Comparison of ENCODE assay signal across 8 cellular contexts in the genomic region with DNA sequence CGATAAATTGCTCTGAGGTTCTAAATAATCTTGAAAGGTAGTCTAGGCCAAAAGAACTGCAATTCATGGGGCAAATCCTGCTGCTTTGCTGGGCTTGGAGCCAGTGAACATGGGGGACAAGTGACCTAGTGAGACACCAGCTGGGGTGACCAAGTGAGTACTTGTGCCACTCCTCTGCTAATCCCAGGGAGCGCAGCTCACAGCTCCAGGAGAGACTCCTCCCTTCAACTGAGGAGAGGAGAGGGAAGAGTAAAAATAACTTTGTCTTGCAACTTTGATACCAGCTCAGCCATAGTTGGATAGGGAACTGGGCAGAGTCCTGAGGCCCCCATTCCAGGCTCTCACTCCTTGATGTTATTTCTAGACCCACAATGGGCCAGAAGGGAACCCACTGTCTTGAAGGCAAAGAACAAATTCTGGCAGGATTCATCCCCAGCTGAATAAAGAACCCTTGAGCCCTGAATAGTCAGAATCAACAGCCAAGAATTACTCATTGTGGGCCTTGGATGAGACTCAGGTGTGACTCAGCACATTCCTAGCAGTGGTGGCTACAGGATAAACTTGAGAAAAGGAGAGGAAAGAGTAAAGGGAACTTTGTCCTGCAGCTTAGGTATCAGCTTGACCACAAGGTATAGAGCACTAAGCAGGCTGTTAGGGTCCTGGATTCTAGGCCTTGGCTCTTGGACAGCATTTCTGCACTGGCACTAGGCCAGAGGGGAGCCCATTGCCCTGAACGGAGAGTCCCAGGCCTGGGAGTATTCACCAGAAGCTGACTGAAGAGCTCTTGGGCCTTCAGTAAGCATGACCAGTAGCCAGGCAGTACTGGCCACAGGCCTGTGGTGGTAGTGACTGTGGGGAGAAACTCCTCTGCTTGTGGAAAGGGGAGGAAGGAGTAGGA.
A peak's percentile ranks its signal among the peaks of the same experiment; 100 is the strongest.
DNase-seq lines count a peak whose midpoint lies in the region; ATAC-seq, FAIRE-seq and TF ChIP-seq lines count a peak whose summit lies in the region.
"Had no signal": no experiment of that assay in that cellular context is flagged by ENCODE, and none has a peak within 500 bp of the region (broad histone marks: within the 10 kb centered on the region; RNA-seq: fewer than 3 reads in every experiment).

No MANE protein-coding gene starts in this region.

- no peak for ATAC-seq in HCT116
- peak; percentile 79 for ATAC-seq in SK-N-SH treated with all-trans-retinoic acid at 6 μM for 48 hours

- H4K20me1 ChIP-seq in HCT116 (ENCODE audit: insufficient read depth) = no peaks in the 10 kb centered on the region

- peak; percentile 96 for FAIRE-seq in urothelium cell line (lab: Jason Lieb, UNC)

- intact Hi-C loops in HCT116 (cut with micrococcal nuclease) = no loop called here

- no peaks in the 10 kb centered on the region for H3K79me2 ChIP-seq in HCT116 (ENCODE audit: insufficient read depth, low read length)

- H3K4me1 ChIP-seq in HCT116 (ENCODE audit: control insufficient read depth in 1 of 2, insufficient read depth in 2 of 2, low read length in 2 of 2) (no peaks in the 10 kb centered on the region), SJCRH30 (no peaks in the 10 kb centered on the region)

- no TSS peak for BruUV-seq in HCT116 (replicated peaks; lab: Mats Ljungman, UMichigan)

- H3K27ac ChIP-seq in HCT116 (ENCODE audit: low read depth, low read length) (no peak overlapping the region), SJCRH30 (no peak overlapping the region)

- H3K9me2 ChIP-seq in HCT116 (ENCODE audit: insufficient read depth) = no peaks in the 10 kb centered on the region

- DNase-seq in HCT116 (ENCODE audit: low read depth, low spot score) (no peak), fibroblast of villous mesenchyme (ENCODE audit: low read depth) (peak; percentile 1), urothelium cell line (ENCODE audit: low spot score) (peak; percentile 81), SJCRH30 (no peak), DMS114 treated with DMSO at 0.1 percent for 48 hours (lab: John Stamatoyannopoulos, UW; ENCODE audit: unreplicated experiment) (no peak)
- DNase-seq in activated naive CD4-positive, alpha-beta T cell treated with anti-CD3 and anti-CD28 coated beads, Interleukin-2, amount 50 U/mL, for 16 hours = no peak
- DNase-seq: NCI-H510A had no signal

- H3K36me3 ChIP-seq in HCT116 (ENCODE audit: control insufficient read depth in 1 of 2, insufficient read depth in 2 of 2, low read length in 2 of 2) (no peaks in the 10 kb centered on the region), SJCRH30 (no peaks in the 10 kb centered on the region)

- H3K9me3 ChIP-seq in HCT116 (ENCODE audit: control insufficient read depth in 1 of 2, insufficient read depth in 1 of 2, low read depth in 1 of 2, low read length in 2 of 2) = peaks cover 5 to 16% of the 10 kb centered on the region in 2 experiments; a peak in 2 of 4 replicates
- H3K9me3 ChIP-seq in SJCRH30 (replicated peaks) = no peaks in the 10 kb centered on the region

- CTCF ChIA-PET in HCT116 (lab: Charles Lee) = no interaction called here

- no peak overlapping the region for H3K4me2 ChIP-seq in HCT116 (ENCODE audit: low read length)

- TF ChIP-seq POLR2A in HCT116 (IDR thresholded peaks at IDR 0.05; ENCODE audit: borderline replicate concordance, extremely low read depth, insufficient read depth, insufficient read length) = no peak

- RAD21 ChIA-PET in HCT116 (lab: Charles Lee; ENCODE audit: low non-redundant PET in 1 of 2, low total read pairs in 2 of 2, uncharacterized antibody in 2 of 2, unreplicated experiment in 2 of 2) = no interaction called here

- POLR2A ChIA-PET in HCT116 (lab: Charles Lee) = no interaction called here

- TF ChIP-seq CTCF in HCT116 (IDR thresholded peaks at IDR 0.05 in 2 of 3, conservative IDR thresholded peaks at IDR 0.05 in 1 of 3; ENCODE audit: borderline replicate concordance in 1 of 3, insufficient read depth in 1 of 3, low read depth in 2 of 3, low read length in 2 of 3) = no peak
- no peak for TF ChIP-seq CTCF in fibroblast of villous mesenchyme (IDR thresholded peaks at IDR 0.05; ENCODE audit: insufficient read depth, low read depth, low read length)

- H3K27me3 ChIP-seq in HCT116 (ENCODE audit: insufficient read depth, low read length) (no peaks in the 10 kb centered on the region), SJCRH30 (no peaks in the 10 kb centered on the region)

- H3K4me3 ChIP-seq in HCT116 (replicated peaks in 1 of 2; ENCODE audit: low read depth in 1 of 2, low read length in 2 of 2) (no peak overlapping the region), fibroblast of villous mesenchyme (ENCODE audit: low read depth, low read length) (no peak overlapping the region), SJCRH30 (no peak overlapping the region)

- H2AFZ ChIP-seq in HCT116 (ENCODE audit: low read depth, low read length, poor library complexity, severe bottlenecking) = no peak overlapping the region

- H3K9ac ChIP-seq in HCT116 (ENCODE audit: low read length) = no peak overlapping the region

- TF ChIP-seq RAD21 in HCT116 (IDR thresholded peaks at IDR 0.05; ENCODE audit: low read depth) = no peak

TF ChIP-seq in HCT116, 20 proteins besides CTCF, POLR2A, EP300 and RAD21:
- TF ChIP-seq ZFX (IDR thresholded peaks at IDR 0.05) = peak; percentile 40; the same call in 1 of the 2 replicates
- no peak for TF ChIP-seq YY1 (IDR thresholded peaks at IDR 0.05; ENCODE audit: extremely low read depth, insufficient replicate concordance, low read depth, low read length)
- no peak for TF ChIP-seq MAX (IDR thresholded peaks at IDR 0.05)

TF ChIP-seq in SK-N-SH treated with all-trans-retinoic acid at 6 μM for 48 hours, 23 proteins besides CTCF, POLR2A, EP300 and RAD21:
- no peak for TF ChIP-seq OSR1 (CRISPR knock-in tag; IDR thresholded peaks at IDR 0.05)
- no peak for TF ChIP-seq ZC3H10 (CRISPR knock-in tag; IDR thresholded peaks at IDR 0.05)
- TF ChIP-seq GLIS3 (CRISPR knock-in tag; IDR thresholded peaks at IDR 0.05) = no peak
- TF ChIP-seq, protein P1, sequence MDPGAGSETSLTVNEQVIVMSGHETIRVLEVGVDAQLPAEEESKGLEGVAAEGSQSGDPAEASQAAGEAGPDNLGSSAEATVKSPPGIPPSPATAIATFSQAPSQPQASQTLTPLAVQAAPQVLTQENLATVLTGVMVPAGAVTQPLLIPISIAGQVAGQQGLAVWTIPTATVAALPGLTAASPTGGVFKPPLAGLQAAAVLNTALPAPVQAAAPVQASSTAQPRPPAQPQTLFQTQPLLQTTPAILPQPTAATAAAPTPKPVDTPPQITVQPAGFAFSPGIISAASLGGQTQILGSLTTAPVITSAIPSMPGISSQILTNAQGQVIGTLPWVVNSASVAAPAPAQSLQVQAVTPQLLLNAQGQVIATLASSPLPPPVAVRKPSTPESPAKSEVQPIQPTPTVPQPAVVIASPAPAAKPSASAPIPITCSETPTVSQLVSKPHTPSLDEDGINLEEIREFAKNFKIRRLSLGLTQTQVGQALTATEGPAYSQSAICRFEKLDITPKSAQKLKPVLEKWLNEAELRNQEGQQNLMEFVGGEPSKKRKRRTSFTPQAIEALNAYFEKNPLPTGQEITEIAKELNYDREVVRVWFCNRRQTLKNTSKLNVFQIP (CRISPR knock-in tag; IDR thresholded peaks at IDR 0.05; ENCODE audit: borderline replicate concordance, low read depth) = no peak
- no peak for TF ChIP-seq ZFP30 (CRISPR knock-in tag; IDR thresholded peaks at IDR 0.05)
- TF ChIP-seq, protein P2, sequence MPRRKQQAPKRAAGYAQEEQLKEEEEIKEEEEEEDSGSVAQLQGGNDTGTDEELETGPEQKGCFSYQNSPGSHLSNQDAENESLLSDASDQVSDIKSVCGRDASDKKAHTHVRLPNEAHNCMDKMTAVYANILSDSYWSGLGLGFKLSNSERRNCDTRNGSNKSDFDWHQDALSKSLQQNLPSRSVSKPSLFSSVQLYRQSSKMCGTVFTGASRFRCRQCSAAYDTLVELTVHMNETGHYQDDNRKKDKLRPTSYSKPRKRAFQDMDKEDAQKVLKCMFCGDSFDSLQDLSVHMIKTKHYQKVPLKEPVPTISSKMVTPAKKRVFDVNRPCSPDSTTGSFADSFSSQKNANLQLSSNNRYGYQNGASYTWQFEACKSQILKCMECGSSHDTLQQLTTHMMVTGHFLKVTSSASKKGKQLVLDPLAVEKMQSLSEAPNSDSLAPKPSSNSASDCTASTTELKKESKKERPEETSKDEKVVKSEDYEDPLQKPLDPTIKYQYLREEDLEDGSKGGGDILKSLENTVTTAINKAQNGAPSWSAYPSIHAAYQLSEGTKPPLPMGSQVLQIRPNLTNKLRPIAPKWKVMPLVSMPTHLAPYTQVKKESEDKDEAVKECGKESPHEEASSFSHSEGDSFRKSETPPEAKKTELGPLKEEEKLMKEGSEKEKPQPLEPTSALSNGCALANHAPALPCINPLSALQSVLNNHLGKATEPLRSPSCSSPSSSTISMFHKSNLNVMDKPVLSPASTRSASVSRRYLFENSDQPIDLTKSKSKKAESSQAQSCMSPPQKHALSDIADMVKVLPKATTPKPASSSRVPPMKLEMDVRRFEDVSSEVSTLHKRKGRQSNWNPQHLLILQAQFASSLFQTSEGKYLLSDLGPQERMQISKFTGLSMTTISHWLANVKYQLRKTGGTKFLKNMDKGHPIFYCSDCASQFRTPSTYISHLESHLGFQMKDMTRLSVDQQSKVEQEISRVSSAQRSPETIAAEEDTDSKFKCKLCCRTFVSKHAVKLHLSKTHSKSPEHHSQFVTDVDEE (CRISPR knock-in tag; IDR thresholded peaks at IDR 0.05) = no peak
- no peak for TF ChIP-seq ZNF70 (CRISPR knock-in tag; IDR thresholded peaks at IDR 0.05)
- no peak for TF ChIP-seq PATZ1 (CRISPR knock-in tag; IDR thresholded peaks at IDR 0.05; ENCODE audit: borderline replicate concordance)

Comparison
In these comparisons a context has a peak if more than half of its experiments do, and no peak if none do; other contexts are left out.
1. DNase-seq: peak in fibroblast of villous mesenchyme (single experiment) and urothelium cell line (single experiment); none in HCT116 (single experiment), SJCRH30 (0 of 2), activated naive CD4-positive, alpha-beta T cell treated with anti-CD3 and anti-CD28 coated beads, Interleukin-2, amount 50 U/mL, for 16 hours (single experiment) and DMS114 treated with DMSO at 0.1 percent for 48 hours (single experiment).